8 cellular contexts compared by ENCODE assay signal in the genomic region with DNA sequence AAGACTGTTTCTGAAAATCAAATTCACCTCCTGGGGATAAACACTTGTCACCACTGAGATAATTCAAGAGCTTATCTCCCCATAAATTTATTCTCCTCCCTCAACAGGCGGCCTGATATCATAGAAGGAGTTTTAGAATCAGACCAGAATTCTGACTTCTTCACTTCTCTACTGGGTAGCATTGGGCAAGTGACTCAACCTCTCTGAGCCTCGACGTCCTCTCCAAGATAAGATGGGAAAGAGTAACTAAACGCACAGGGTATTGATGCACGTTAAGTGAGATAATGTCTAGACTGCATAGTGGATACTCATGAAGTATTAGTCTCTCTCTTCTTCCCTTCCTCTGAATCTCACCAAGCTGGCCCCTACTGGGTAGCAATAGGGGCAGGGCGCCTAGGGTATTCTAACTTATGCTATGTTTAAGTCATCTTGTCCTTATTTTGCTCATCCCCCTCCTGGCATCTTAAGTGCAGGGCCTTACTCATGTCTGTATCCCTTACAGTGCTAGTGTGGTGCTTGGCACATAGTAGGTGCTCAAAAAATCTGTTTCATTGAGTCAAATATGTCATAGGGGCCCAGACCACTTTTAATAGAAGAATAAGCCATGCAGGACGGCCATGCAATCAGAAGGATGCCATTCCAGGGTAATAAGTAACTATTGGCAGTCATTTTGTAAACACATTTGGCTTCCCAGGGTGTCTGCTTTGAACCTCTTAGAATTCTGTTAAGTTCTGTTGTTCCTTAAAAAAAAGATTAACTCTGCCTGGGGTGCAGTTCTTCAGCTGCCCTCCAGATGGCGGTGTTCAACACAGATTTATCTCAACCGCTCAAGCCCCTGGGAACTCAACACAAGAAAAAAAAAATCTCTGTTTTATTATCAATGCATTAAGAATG.
DNase-seq lines count a peak whose midpoint lies in the region; ATAC-seq and TF ChIP-seq lines count a peak whose summit lies in the region.

No MANE protein-coding gene starts in this region.

- H3K36me3 Mint-ChIP-seq in T-helper 17 cell (ENCODE audit: low read depth): no peaks in the 10 kb centered on the region
- no peaks in the 10 kb centered on the region for H3K36me3 Mint-ChIP-seq in endodermal cell (ENCODE audit: low read depth)
- H3K36me3 Mint-ChIP-seq in mesothelial cell of epicardium: no peaks in the 10 kb centered on the region

- ATAC-seq in T-helper 17 cell (peak; percentile 52), GM19455 (IDR thresholded peaks at IDR 0.05; ENCODE audit: unreplicated experiment) (no peak)

- H3K9me3 ChIP-seq in T-helper 17 cell (ENCODE audit: control insufficient read depth, low read length, poor library complexity, severe bottlenecking): no peaks in the 10 kb centered on the region
- no peaks in the 10 kb centered on the region for H3K9me3 ChIP-seq in endodermal cell (ENCODE audit: control insufficient read depth, low read length)

- peak; percentile 44 for DNase-seq in activated CD4-positive, alpha-beta T cell treated with anti-CD3 and anti-CD28 coated beads for 48 hours
- DNase-seq in activated CD4-positive, alpha-beta T cell treated with anti-CD3 and anti-CD28 coated beads for 1 hour: no peak
- DNase-seq in LoVo (ENCODE audit: low spot score) (peak; percentile 58), T-helper 17 cell (no peak), endodermal cell (peak; percentile 85), mesothelial cell of epicardium (ENCODE audit: low spot score in 2 of 2, unreplicated experiment in 2 of 2) (peak; percentile 31 to 65), superior temporal gyrus (ENCODE audit: extremely low spot score) (peak; percentile 84)

- no peaks in the 10 kb centered on the region for H3K4me1 Mint-ChIP-seq in T-helper 17 cell
- peaks cover 2% of the 10 kb centered on the region for H3K4me1 Mint-ChIP-seq in endodermal cell
- peaks cover 3% of the 10 kb centered on the region for H3K4me1 Mint-ChIP-seq in mesothelial cell of epicardium

- H3K9ac ChIP-seq in endodermal cell (ENCODE audit: extremely low read depth, low read length, poor library complexity, severe bottlenecking): no peak overlapping the region

- H3K27ac Mint-ChIP-seq in T-helper 17 cell (no peak overlapping the region), endodermal cell (no peak overlapping the region), mesothelial cell of epicardium (no peak overlapping the region)

- H3K4me3 ChIP-seq in endodermal cell (ENCODE audit: low read length): no peak overlapping the region

- H3K27ac ChIP-seq in endodermal cell (ENCODE audit: low read depth, low read length): no peak overlapping the region

- H3K27me3 ChIP-seq in endodermal cell (ENCODE audit: control insufficient read depth, insufficient read depth, low read length, poor library complexity, severe bottlenecking): peaks cover 17% of the 10 kb centered on the region

- H3K27me3 Mint-ChIP-seq in T-helper 17 cell: peaks cover 67% of the 10 kb centered on the region
- peaks cover 31% of the 10 kb centered on the region for H3K27me3 Mint-ChIP-seq in endodermal cell (ENCODE audit: insufficient read depth)
- H3K27me3 Mint-ChIP-seq in mesothelial cell of epicardium (ENCODE audit: low read depth): peaks cover 51% of the 10 kb centered on the region

- H3K4me3 Mint-ChIP-seq in T-helper 17 cell (no peak overlapping the region), endodermal cell (no peak overlapping the region), mesothelial cell of epicardium (no peak overlapping the region)

- H3K4me1 ChIP-seq in endodermal cell (ENCODE audit: control insufficient read depth, insufficient read depth, low read length): no peaks in the 10 kb centered on the region

- WGBS in endodermal cell (ENCODE audit: insufficient coverage in 1 of 2, insufficient read length in 1 of 2), 2 experiments: 26 to 61% methylated on average over 4 to 9 of the region's 9 CpGs

- peak; percentile 98 for TF ChIP-seq CTCF in endodermal cell (conservative IDR thresholded peaks at IDR 0.05)
- TF ChIP-seq CTCF in mesothelial cell of epicardium (IDR thresholded peaks at IDR 0.05; ENCODE audit: unreplicated experiment): peak; percentile 100

- H3K9me3 Mint-ChIP-seq in endodermal cell (no peaks in the 10 kb centered on the region), mesothelial cell of epicardium (no peaks in the 10 kb centered on the region)

- no peaks in the 10 kb centered on the region for H3K36me3 ChIP-seq in endodermal cell (ENCODE audit: control insufficient read depth, insufficient read depth, low read length)

Comparison
In these comparisons a context has a peak if more than half of its experiments do, and no peak if none do; other contexts are left out.
1. DNase-seq: peak in activated CD4-positive, alpha-beta T cell treated with anti-CD3 and anti-CD28 coated beads for 48 hours (single experiment), LoVo (single experiment), endodermal cell (single experiment), mesothelial cell of epicardium (2 of 2) and superior temporal gyrus (single experiment); none in activated CD4-positive, alpha-beta T cell treated with anti-CD3 and anti-CD28 coated beads for 1 hour (single experiment) and T-helper 17 cell (0 of 3).